ENCODE assay signal across 1 cellular context in the genomic region with DNA sequence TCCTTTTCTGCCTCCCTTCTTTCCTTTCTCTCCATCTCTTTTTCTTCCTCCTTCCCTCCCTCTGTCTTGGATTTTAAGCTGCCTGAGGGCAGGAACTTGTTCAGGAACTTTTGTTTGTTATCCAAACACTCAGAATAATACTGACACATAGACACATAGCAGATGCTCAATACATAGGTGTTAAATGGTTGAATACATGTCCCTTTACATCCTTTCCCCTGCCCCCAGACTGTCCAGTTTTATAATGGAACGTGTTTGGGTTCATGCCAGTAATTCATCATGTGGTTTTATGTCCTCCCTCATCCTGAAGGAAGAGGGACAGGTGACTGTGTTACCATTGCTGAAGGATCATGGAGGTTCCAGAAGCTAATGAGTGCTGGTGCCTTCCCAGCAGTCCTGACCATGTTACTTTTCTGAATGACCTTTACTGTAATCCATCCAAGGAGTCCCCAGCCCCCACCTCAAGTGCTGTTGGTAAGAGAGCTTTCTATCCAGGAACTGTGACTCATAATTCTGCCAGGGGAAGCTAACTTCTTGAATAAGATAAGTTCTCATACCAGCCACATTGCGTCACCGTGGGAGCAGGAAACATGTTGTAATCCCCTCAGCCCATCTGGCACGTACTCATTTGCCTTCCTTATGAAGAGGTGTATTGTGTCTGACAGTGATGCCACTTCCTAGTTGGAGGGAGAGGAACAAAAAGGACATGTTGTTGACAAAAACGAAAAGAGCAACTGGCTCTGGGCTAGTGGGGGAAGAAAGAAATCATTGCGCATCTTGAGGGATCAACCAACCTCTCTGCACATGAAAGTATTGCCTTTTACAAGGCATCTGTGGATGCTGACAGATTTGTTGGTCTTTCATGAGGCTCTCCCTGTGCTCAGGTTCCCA.
TF ChIP-seq lines count a peak whose summit lies in the region.

No MANE protein-coding gene starts in this region.

TF ChIP-seq in HepG2, 621 proteins besides CTCF, POLR2A, EP300 and RAD21 (continued from another document and continues in another):
- TF ChIP-seq, protein P1, sequence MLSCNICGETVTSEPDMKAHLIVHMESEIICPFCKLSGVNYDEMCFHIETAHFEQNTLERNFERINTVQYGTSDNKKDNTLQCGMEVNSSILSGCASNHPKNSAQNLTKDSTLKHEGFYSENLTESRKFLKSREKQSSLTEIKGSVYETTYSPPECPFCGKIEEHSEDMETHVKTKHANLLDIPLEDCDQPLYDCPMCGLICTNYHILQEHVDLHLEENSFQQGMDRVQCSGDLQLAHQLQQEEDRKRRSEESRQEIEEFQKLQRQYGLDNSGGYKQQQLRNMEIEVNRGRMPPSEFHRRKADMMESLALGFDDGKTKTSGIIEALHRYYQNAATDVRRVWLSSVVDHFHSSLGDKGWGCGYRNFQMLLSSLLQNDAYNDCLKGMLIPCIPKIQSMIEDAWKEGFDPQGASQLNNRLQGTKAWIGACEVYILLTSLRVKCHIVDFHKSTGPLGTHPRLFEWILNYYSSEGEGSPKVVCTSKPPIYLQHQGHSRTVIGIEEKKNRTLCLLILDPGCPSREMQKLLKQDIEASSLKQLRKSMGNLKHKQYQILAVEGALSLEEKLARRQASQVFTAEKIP (CRISPR knock-in tag; IDR thresholded peaks at IDR 0.05; ENCODE audit: borderline replicate concordance), result no peak
- 0 out of 2 replicates have a peak, but pooled peaks have one; percentile 59 for TF ChIP-seq ZNF605 (CRISPR knock-in tag; IDR thresholded peaks at IDR 0.05)
- no peak for TF ChIP-seq ZNF850 (CRISPR knock-in tag; conservative IDR thresholded peaks at IDR 0.05)
- TF ChIP-seq IKZF1 (IDR thresholded peaks at IDR 0.05), result no peak
- TF ChIP-seq, protein P2, sequence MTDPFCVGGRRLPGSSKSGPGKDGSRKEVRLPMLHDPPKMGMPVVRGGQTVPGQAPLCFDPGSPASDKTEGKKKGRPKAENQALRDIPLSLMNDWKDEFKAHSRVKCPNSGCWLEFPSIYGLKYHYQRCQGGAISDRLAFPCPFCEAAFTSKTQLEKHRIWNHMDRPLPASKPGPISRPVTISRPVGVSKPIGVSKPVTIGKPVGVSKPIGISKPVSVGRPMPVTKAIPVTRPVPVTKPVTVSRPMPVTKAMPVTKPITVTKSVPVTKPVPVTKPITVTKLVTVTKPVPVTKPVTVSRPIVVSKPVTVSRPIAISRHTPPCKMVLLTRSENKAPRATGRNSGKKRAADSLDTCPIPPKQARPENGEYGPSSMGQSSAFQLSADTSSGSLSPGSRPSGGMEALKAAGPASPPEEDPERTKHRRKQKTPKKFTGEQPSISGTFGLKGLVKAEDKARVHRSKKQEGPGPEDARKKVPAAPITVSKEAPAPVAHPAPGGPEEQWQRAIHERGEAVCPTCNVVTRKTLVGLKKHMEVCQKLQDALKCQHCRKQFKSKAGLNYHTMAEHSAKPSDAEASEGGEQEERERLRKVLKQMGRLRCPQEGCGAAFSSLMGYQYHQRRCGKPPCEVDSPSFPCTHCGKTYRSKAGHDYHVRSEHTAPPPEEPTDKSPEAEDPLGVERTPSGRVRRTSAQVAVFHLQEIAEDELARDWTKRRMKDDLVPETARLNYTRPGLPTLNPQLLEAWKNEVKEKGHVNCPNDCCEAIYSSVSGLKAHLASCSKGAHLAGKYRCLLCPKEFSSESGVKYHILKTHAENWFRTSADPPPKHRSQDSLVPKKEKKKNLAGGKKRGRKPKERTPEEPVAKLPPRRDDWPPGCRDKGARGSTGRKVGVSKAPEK (CRISPR knock-in tag; IDR thresholded peaks at IDR 0.05; ENCODE audit: borderline replicate concordance), result no peak
- TF ChIP-seq ZNF264 (CRISPR knock-in tag; IDR thresholded peaks at IDR 0.05), result peak; percentile 76
- TF ChIP-seq, protein P3, sequence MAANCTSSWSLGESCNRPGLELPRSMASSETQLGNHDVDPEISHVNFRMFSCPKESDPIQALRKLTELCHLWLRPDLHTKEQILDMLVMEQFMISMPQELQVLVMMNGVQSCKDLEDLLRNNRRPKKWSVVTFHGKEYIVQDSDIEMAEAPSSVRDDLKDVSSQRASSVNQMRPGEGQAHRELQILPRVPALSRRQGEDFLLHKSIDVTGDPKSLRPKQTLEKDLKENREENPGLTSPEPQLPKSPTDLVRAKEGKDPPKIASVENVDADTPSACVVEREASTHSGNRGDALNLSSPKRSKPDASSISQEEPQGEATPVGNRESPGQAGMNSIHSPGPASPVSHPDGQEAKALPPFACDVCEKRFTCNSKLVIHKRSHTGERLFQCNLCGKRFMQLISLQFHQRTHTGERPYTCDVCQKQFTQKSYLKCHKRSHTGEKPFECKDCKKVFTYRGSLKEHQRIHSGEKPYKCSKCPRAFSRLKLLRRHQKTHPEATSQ (CRISPR knock-in tag; IDR thresholded peaks at IDR 0.05; ENCODE audit: borderline replicate concordance), result peak; percentile 37; the same call in 1 of the 2 replicates
- TF ChIP-seq, protein P4, sequence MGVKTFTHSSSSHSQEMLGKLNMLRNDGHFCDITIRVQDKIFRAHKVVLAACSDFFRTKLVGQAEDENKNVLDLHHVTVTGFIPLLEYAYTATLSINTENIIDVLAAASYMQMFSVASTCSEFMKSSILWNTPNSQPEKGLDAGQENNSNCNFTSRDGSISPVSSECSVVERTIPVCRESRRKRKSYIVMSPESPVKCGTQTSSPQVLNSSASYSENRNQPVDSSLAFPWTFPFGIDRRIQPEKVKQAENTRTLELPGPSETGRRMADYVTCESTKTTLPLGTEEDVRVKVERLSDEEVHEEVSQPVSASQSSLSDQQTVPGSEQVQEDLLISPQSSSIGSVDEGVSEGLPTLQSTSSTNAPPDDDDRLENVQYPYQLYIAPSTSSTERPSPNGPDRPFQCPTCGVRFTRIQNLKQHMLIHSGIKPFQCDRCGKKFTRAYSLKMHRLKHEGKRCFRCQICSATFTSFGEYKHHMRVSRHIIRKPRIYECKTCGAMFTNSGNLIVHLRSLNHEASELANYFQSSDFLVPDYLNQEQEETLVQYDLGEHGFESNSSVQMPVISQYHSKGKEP (CRISPR knock-in tag; IDR thresholded peaks at IDR 0.05), result 0 out of 2 replicates have a peak, but pooled peaks have one; percentile 36
- no peak for TF ChIP-seq SUZ12 (IDR thresholded peaks at IDR 0.05; ENCODE audit: low read depth, low read length)
- TF ChIP-seq, protein P5, sequence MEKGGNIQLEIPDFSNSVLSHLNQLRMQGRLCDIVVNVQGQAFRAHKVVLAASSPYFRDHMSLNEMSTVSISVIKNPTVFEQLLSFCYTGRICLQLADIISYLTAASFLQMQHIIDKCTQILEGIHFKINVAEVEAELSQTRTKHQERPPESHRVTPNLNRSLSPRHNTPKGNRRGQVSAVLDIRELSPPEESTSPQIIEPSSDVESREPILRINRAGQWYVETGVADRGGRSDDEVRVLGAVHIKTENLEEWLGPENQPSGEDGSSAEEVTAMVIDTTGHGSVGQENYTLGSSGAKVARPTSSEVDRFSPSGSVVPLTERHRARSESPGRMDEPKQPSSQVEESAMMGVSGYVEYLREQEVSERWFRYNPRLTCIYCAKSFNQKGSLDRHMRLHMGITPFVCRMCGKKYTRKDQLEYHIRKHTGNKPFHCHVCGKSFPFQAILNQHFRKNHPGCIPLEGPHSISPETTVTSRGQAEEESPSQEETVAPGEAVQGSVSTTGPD (CRISPR knock-in tag; IDR thresholded peaks at IDR 0.05), result 0 out of 2 replicates have a peak, but pooled peaks have one; percentile 40
- no peak for TF ChIP-seq ZFP37 (CRISPR knock-in tag; IDR thresholded peaks at IDR 0.05; ENCODE audit: borderline replicate concordance)
- peak; percentile 82 for TF ChIP-seq ZNF501 (CRISPR knock-in tag; IDR thresholded peaks at IDR 0.05)
- TF ChIP-seq, protein P6, sequence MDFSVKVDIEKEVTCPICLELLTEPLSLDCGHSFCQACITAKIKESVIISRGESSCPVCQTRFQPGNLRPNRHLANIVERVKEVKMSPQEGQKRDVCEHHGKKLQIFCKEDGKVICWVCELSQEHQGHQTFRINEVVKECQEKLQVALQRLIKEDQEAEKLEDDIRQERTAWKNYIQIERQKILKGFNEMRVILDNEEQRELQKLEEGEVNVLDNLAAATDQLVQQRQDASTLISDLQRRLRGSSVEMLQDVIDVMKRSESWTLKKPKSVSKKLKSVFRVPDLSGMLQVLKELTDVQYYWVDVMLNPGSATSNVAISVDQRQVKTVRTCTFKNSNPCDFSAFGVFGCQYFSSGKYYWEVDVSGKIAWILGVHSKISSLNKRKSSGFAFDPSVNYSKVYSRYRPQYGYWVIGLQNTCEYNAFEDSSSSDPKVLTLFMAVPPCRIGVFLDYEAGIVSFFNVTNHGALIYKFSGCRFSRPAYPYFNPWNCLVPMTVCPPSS (IDR thresholded peaks at IDR 0.05), result no peak
- TF ChIP-seq, protein P7, sequence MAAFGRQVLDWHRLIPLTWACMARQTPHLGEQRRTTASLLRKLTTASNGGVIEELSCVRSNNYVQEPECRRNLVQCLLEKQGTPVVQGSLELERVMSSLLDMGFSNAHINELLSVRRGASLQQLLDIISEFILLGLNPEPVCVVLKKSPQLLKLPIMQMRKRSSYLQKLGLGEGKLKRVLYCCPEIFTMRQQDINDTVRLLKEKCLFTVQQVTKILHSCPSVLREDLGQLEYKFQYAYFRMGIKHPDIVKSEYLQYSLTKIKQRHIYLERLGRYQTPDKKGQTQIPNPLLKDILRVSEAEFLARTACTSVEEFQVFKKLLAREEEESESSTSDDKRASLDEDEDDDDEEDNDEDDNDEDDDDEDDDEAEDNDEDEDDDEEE (CRISPR knock-in tag; IDR thresholded peaks at IDR 0.05), result no peak
- TF ChIP-seq, protein P8, sequence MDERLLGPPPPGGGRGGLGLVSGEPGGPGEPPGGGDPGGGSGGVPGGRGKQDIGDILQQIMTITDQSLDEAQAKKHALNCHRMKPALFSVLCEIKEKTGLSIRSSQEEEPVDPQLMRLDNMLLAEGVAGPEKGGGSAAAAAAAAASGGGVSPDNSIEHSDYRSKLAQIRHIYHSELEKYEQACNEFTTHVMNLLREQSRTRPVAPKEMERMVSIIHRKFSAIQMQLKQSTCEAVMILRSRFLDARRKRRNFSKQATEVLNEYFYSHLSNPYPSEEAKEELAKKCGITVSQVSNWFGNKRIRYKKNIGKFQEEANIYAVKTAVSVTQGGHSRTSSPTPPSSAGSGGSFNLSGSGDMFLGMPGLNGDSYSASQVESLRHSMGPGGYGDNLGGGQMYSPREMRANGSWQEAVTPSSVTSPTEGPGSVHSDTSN (CRISPR knock-in tag; IDR thresholded peaks at IDR 0.05), result no peak
- no peak for TF ChIP-seq SNRNP70 (IDR thresholded peaks at IDR 0.05; ENCODE audit: low read depth, low read length)
- no peak for TF ChIP-seq ZNF207 (IDR thresholded peaks at IDR 0.05; ENCODE audit: borderline replicate concordance)
- no peak for TF ChIP-seq ZNF703 (CRISPR knock-in tag; IDR thresholded peaks at IDR 0.05; ENCODE audit: borderline replicate concordance)
- TF ChIP-seq MBNL3 (CRISPR knock-in tag; conservative IDR thresholded peaks at IDR 0.05), result no peak
- no peak for TF ChIP-seq ZNF546 (CRISPR knock-in tag; conservative IDR thresholded peaks at IDR 0.05)
- TF ChIP-seq TAF1 (CRISPR knock-in tag; IDR thresholded peaks at IDR 0.05), result no peak
- TF ChIP-seq, protein P9, sequence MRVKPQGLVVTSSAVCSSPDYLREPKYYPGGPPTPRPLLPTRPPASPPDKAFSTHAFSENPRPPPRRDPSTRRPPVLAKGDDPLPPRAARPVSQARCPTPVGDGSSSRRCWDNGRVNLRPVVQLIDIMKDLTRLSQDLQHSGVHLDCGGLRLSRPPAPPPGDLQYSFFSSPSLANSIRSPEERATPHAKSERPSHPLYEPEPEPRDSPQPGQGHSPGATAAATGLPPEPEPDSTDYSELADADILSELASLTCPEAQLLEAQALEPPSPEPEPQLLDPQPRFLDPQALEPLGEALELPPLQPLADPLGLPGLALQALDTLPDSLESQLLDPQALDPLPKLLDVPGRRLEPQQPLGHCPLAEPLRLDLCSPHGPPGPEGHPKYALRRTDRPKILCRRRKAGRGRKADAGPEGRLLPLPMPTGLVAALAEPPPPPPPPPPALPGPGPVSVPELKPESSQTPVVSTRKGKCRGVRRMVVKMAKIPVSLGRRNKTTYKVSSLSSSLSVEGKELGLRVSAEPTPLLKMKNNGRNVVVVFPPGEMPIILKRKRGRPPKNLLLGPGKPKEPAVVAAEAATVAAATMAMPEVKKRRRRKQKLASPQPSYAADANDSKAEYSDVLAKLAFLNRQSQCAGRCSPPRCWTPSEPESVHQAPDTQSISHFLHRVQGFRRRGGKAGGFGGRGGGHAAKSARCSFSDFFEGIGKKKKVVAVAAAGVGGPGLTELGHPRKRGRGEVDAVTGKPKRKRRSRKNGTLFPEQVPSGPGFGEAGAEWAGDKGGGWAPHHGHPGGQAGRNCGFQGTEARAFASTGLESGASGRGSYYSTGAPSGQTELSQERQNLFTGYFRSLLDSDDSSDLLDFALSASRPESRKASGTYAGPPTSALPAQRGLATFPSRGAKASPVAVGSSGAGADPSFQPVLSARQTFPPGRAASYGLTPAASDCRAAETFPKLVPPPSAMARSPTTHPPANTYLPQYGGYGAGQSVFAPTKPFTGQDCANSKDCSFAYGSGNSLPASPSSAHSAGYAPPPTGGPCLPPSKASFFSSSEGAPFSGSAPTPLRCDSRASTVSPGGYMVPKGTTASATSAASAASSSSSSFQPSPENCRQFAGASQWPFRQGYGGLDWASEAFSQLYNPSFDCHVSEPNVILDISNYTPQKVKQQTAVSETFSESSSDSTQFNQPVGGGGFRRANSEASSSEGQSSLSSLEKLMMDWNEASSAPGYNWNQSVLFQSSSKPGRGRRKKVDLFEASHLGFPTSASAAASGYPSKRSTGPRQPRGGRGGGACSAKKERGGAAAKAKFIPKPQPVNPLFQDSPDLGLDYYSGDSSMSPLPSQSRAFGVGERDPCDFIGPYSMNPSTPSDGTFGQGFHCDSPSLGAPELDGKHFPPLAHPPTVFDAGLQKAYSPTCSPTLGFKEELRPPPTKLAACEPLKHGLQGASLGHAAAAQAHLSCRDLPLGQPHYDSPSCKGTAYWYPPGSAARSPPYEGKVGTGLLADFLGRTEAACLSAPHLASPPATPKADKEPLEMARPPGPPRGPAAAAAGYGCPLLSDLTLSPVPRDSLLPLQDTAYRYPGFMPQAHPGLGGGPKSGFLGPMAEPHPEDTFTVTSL (CRISPR knock-in tag; IDR thresholded peaks at IDR 0.05; ENCODE audit: borderline replicate concordance), result peak; percentile 97
- peak; percentile 74 for TF ChIP-seq GATAD1 (CRISPR knock-in tag; IDR thresholded peaks at IDR 0.05)
- TF ChIP-seq ZNF678 (CRISPR knock-in tag; IDR thresholded peaks at IDR 0.05), result no peak
- TF ChIP-seq, protein P10, sequence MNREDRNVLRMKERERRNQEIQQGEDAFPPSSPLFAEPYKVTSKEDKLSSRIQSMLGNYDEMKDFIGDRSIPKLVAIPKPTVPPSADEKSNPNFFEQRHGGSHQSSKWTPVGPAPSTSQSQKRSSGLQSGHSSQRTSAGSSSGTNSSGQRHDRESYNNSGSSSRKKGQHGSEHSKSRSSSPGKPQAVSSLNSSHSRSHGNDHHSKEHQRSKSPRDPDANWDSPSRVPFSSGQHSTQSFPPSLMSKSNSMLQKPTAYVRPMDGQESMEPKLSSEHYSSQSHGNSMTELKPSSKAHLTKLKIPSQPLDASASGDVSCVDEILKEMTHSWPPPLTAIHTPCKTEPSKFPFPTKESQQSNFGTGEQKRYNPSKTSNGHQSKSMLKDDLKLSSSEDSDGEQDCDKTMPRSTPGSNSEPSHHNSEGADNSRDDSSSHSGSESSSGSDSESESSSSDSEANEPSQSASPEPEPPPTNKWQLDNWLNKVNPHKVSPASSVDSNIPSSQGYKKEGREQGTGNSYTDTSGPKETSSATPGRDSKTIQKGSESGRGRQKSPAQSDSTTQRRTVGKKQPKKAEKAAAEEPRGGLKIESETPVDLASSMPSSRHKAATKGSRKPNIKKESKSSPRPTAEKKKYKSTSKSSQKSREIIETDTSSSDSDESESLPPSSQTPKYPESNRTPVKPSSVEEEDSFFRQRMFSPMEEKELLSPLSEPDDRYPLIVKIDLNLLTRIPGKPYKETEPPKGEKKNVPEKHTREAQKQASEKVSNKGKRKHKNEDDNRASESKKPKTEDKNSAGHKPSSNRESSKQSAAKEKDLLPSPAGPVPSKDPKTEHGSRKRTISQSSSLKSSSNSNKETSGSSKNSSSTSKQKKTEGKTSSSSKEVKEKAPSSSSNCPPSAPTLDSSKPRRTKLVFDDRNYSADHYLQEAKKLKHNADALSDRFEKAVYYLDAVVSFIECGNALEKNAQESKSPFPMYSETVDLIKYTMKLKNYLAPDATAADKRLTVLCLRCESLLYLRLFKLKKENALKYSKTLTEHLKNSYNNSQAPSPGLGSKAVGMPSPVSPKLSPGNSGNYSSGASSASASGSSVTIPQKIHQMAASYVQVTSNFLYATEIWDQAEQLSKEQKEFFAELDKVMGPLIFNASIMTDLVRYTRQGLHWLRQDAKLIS (CRISPR knock-in tag; IDR thresholded peaks at IDR 0.05), result no peak
- TF ChIP-seq KLF16 (CRISPR knock-in tag; IDR thresholded peaks at IDR 0.05), result peak in 1 of 2 experiments; percentile 89; a peak in 2 of 4 replicates
